Comparison of ENCODE assay signal across 1 cellular context in genomic region chr17:82390860-82391435, GRCh38.
TF ChIP-seq lines count a peak whose summit lies in the region.

No MANE protein-coding gene starts in this region.

TF ChIP-seq in HepG2, 621 proteins besides CTCF, POLR2A, EP300 and RAD21:
- TF ChIP-seq AGO2 (optimal IDR thresholded peaks at IDR 0.05; ENCODE audit: low read depth, low read length) (peak; percentile 84), ZNF138 (CRISPR knock-in tag; IDR thresholded peaks at IDR 0.05; ENCODE audit: low read depth) (no peak), ZNF263 (CRISPR knock-in tag; IDR thresholded peaks at IDR 0.05) (0 out of 2 replicates have a peak, but pooled peaks have one; percentile 27), SALL1 (CRISPR knock-in tag; IDR thresholded peaks at IDR 0.05) (no peak)
